Comparison of ENCODE assay signal across 1 cellular context in the genomic region with DNA sequence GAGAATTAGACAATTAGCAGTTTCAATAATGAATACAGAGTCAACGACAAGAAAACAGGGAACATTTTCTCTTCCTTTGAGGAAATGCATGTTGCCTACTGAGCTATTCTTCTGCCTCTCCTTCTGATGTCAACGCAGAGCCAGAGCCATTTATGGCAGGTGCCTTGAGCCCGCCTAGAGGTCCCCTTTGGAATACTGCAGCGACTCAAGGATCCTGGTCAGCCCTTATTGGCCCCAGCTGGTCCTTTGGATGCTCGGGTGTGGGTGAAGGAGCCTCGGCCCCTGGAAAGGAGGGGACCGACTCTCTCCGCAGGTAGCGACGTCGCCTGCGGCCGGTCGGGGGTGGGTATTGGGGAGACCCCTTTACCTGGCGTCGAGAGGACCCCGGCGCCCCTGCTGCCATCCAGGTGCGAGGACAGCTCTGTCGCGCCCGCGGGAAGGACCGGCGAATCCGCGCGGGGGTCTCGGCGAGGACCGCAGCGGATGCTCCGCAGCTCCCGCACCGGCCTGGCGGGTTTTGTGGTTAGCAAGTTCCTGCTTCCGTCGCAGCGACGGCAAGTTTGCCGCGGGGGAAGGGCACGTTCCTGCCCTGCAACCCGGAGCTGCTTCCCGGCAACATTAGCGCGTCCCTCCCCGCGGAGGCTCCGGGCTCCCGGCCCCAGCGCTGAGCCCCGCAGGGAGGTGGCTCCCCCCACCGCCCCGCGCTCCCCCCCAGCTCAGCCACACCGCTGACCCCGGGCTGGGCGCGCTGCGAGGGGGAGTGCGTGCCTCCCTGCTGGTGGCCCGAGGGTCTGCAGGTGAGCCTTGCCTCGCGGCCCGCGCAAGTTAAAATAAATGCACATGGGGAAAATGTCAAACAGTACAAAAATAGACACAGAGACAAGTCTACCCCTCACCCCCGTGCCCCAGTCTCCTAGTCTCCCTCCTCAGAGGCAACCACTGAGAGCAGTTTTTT.
TF ChIP-seq lines count a peak whose summit lies in the region.

MANSC1 (minus strand) TSS at position 532 of the 955 bp plus-strand sequence. CDS start 6,928 bp downstream, outside the sequence.

TF ChIP-seq in HepG2, 621 proteins besides CTCF, POLR2A, EP300 and RAD21 (continued from another document and continues in another):
- TF ChIP-seq KDM2A (CRISPR knock-in tag; IDR thresholded peaks at IDR 0.05; ENCODE audit: borderline replicate concordance, low read depth) (peak; percentile 81), ZNF20 (CRISPR knock-in tag; IDR thresholded peaks at IDR 0.05) (no peak), HMG20A (CRISPR knock-in tag; IDR thresholded peaks at IDR 0.05; ENCODE audit: borderline replicate concordance) (no peak), AGO2 (optimal IDR thresholded peaks at IDR 0.05; ENCODE audit: low read depth, low read length) (peak; percentile 28), ZNF576 (CRISPR knock-in tag; IDR thresholded peaks at IDR 0.05) (no peak), POGK (CRISPR knock-in tag; conservative IDR thresholded peaks at IDR 0.05) (peak; percentile 23; the same call in 1 of the 2 replicates), KDM4B (CRISPR knock-in tag; IDR thresholded peaks at IDR 0.05) (peak; percentile 78; the same call in 1 of the 2 replicates), YEATS4 (CRISPR knock-in tag; IDR thresholded peaks at IDR 0.05; ENCODE audit: borderline replicate concordance) (peak; percentile 31; the same call in 1 of the 2 replicates), ZNF883 (CRISPR knock-in tag; IDR thresholded peaks at IDR 0.05; ENCODE audit: not compliant biosample characterization) (peak; percentile 28), PAWR (CRISPR knock-in tag; IDR thresholded peaks at IDR 0.05; ENCODE audit: borderline replicate concordance) (no peak), REL (CRISPR knock-in tag; conservative IDR thresholded peaks at IDR 0.05) (0 out of 2 replicates have a peak, but pooled peaks have one; percentile 31), ZNF460 (CRISPR knock-in tag; IDR thresholded peaks at IDR 0.05; ENCODE audit: borderline replicate concordance) (no peak), ELF3 (CRISPR knock-in tag; IDR thresholded peaks at IDR 0.05) (peak; percentile 43; the same call in 1 of the 2 replicates), ARNTL (CRISPR knock-in tag; IDR thresholded peaks at IDR 0.05) (0 out of 2 replicates have a peak, but pooled peaks have one; percentile 44), TAF15 (IDR thresholded peaks at IDR 0.05; ENCODE audit: low read depth, low read length, poor library complexity, severe bottlenecking) (no peak), SMAD1 (CRISPR knock-in tag; IDR thresholded peaks at IDR 0.05; ENCODE audit: borderline replicate concordance, low read depth) (peak; percentile 39; the same call in 1 of the 2 replicates), ATAD3A (CRISPR knock-in tag; IDR thresholded peaks at IDR 0.05) (no peak), ZNF280B (CRISPR knock-in tag; IDR thresholded peaks at IDR 0.05; ENCODE audit: borderline replicate concordance) (0 out of 2 replicates have a peak, but pooled peaks have one; percentile 23), ZNF782 (CRISPR knock-in tag; IDR thresholded peaks at IDR 0.05; ENCODE audit: borderline replicate concordance) (0 out of 2 replicates have a peak, but pooled peaks have one; percentile 41), ZBTB10 (CRISPR knock-in tag; IDR thresholded peaks at IDR 0.05; ENCODE audit: borderline replicate concordance) (peak; percentile 65; the same call in 1 of the 2 replicates), POLR2G (IDR thresholded peaks at IDR 0.05; ENCODE audit: low read depth, low read length) (peak; percentile 67), ZNF768 (CRISPR knock-in tag; IDR thresholded peaks at IDR 0.05) (peak; percentile 57; the same call in 1 of the 2 replicates), HOXA3 (CRISPR knock-in tag; IDR thresholded peaks at IDR 0.05) (peak; percentile 69; the same call in 1 of the 2 replicates), MAZ (IDR thresholded peaks at IDR 0.05; ENCODE audit: borderline replicate concordance, low read depth, low read length) (0 out of 2 replicates have a peak, but pooled peaks have one; percentile 24), MAZ (CRISPR knock-in tag; IDR thresholded peaks at IDR 0.05; ENCODE audit: low read depth) (peak; percentile 91), ZNF274 (CRISPR knock-in tag; IDR thresholded peaks at IDR 0.05) (peak; percentile 68; the same call in 1 of the 2 replicates)
- TF ChIP-seq, protein P1, sequence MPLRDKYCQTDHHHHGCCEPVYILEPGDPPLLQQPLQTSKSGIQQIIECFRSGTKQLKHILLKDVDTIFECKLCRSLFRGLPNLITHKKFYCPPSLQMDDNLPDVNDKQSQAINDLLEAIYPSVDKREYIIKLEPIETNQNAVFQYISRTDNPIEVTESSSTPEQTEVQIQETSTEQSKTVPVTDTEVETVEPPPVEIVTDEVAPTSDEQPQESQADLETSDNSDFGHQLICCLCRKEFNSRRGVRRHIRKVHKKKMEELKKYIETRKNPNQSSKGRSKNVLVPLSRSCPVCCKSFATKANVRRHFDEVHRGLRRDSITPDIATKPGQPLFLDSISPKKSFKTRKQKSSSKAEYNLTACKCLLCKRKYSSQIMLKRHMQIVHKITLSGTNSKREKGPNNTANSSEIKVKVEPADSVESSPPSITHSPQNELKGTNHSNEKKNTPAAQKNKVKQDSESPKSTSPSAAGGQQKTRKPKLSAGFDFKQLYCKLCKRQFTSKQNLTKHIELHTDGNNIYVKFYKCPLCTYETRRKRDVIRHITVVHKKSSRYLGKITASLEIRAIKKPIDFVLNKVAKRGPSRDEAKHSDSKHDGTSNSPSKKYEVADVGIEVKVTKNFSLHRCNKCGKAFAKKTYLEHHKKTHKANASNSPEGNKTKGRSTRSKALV (CRISPR knock-in tag; IDR thresholded peaks at IDR 0.05) = peak; percentile 24; the same call in 1 of the 2 replicates
- TF ChIP-seq, protein P2, sequence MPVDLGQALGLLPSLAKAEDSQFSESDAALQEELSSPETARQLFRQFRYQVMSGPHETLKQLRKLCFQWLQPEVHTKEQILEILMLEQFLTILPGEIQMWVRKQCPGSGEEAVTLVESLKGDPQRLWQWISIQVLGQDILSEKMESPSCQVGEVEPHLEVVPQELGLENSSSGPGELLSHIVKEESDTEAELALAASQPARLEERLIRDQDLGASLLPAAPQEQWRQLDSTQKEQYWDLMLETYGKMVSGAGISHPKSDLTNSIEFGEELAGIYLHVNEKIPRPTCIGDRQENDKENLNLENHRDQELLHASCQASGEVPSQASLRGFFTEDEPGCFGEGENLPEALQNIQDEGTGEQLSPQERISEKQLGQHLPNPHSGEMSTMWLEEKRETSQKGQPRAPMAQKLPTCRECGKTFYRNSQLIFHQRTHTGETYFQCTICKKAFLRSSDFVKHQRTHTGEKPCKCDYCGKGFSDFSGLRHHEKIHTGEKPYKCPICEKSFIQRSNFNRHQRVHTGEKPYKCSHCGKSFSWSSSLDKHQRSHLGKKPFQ (CRISPR knock-in tag; IDR thresholded peaks at IDR 0.05; ENCODE audit: insufficient replicate concordance) = no peak
- TF ChIP-seq, protein P3, sequence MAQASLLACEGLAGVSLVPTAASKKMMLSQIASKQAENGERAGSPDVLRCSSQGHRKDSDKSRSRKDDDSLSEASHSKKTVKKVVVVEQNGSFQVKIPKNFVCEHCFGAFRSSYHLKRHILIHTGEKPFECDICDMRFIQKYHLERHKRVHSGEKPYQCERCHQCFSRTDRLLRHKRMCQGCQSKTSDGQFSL (CRISPR knock-in tag; IDR thresholded peaks at IDR 0.05) = peak; percentile 92
- TF ChIP-seq, protein P4, sequence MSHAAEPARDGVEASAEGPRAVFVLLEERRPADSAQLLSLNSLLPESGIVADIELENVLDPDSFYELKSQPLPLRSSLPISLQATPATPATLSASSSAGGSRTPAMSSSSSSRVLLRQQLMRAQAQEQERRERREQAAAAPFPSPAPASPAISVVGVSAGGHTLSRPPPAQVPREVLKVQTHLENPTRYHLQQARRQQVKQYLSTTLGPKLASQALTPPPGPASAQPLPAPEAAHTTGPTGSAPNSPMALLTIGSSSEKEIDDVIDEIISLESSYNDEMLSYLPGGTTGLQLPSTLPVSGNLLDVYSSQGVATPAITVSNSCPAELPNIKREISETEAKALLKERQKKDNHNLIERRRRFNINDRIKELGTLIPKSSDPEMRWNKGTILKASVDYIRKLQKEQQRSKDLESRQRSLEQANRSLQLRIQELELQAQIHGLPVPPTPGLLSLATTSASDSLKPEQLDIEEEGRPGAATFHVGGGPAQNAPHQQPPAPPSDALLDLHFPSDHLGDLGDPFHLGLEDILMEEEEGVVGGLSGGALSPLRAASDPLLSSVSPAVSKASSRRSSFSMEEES (CRISPR knock-in tag; IDR thresholded peaks at IDR 0.05) = no peak
- TF ChIP-seq, protein P5, sequence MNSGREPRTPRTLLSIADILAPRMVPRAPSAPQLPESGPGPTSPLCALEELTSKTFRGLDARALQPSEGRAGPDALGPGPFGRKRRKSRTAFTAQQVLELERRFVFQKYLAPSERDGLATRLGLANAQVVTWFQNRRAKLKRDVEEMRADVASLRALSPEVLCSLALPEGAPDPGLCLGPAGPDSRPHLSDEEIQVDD (CRISPR knock-in tag; IDR thresholded peaks at IDR 0.05; ENCODE audit: borderline replicate concordance) = peak; percentile 85; the same call in 1 of the 2 replicates
